In genomic region chr7:138089080-138089901, GRCh38 we compare ENCODE assay signal across 1 cellular context.
A peak's percentile ranks its signal among the peaks of the same experiment; 100 is the strongest.
TF ChIP-seq lines count a peak whose summit lies in the region.

No MANE protein-coding gene starts in this region.

TF ChIP-seq in HepG2, 621 proteins besides CTCF, POLR2A, EP300 and RAD21 (continued from another document and continues in another):
- TF ChIP-seq, protein P1, sequence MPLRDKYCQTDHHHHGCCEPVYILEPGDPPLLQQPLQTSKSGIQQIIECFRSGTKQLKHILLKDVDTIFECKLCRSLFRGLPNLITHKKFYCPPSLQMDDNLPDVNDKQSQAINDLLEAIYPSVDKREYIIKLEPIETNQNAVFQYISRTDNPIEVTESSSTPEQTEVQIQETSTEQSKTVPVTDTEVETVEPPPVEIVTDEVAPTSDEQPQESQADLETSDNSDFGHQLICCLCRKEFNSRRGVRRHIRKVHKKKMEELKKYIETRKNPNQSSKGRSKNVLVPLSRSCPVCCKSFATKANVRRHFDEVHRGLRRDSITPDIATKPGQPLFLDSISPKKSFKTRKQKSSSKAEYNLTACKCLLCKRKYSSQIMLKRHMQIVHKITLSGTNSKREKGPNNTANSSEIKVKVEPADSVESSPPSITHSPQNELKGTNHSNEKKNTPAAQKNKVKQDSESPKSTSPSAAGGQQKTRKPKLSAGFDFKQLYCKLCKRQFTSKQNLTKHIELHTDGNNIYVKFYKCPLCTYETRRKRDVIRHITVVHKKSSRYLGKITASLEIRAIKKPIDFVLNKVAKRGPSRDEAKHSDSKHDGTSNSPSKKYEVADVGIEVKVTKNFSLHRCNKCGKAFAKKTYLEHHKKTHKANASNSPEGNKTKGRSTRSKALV (CRISPR knock-in tag; IDR thresholded peaks at IDR 0.05), result no peak
- no peak for TF ChIP-seq TAF15 (IDR thresholded peaks at IDR 0.05; ENCODE audit: low read depth, low read length, poor library complexity, severe bottlenecking)
- TF ChIP-seq, protein P2, sequence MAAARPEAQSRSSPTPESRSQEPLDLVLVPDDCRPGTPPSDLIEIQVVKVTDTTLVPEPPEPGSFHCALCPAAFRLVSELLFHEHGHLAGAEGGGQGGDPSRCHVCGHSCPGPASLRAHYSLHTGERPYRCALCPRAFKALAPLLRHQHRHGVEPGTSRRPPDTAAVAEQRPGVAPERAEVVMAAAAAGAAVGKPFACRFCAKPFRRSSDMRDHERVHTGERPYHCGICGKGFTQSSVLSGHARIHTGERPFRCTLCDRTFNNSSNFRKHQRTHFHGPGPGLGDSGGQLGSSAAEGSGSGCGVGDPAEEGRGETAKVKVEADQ (CRISPR knock-in tag; IDR thresholded peaks at IDR 0.05; ENCODE audit: borderline replicate concordance), result no peak
- no peak; the same call in 1 of the 2 replicates for TF ChIP-seq HDAC1 (CRISPR knock-in tag; IDR thresholded peaks at IDR 0.05)
- TF ChIP-seq NR2F6 (IDR thresholded peaks at IDR 0.05), result peak; percentile 38
- TF ChIP-seq NR2F6 (CRISPR knock-in tag; IDR thresholded peaks at IDR 0.05), result peak; percentile 60; the same call in 1 of the 2 replicates
- TF ChIP-seq NAIF1 (CRISPR knock-in tag; IDR thresholded peaks at IDR 0.05; ENCODE audit: borderline replicate concordance), result no peak
- TF ChIP-seq ZFY (CRISPR knock-in tag; IDR thresholded peaks at IDR 0.05), result no peak
- no peak for TF ChIP-seq MTA3 (CRISPR knock-in tag; IDR thresholded peaks at IDR 0.05)
- no peak for TF ChIP-seq FOXC1 (CRISPR knock-in tag; IDR thresholded peaks at IDR 0.05; ENCODE audit: borderline replicate concordance)
- no peak for TF ChIP-seq ZFP36 (IDR thresholded peaks at IDR 0.05; ENCODE audit: borderline replicate concordance, low read depth, low read length, partially characterized antibody)
- TF ChIP-seq ZC3H4 (CRISPR knock-in tag; IDR thresholded peaks at IDR 0.05; ENCODE audit: borderline replicate concordance), result no peak
- no peak for TF ChIP-seq NFYC (CRISPR knock-in tag; IDR thresholded peaks at IDR 0.05)
- no peak for TF ChIP-seq SMARCC2 (IDR thresholded peaks at IDR 0.05)
- no peak for TF ChIP-seq ZNF572 (CRISPR knock-in tag; IDR thresholded peaks at IDR 0.05)
- TF ChIP-seq TRAFD1 (CRISPR knock-in tag; IDR thresholded peaks at IDR 0.05; ENCODE audit: borderline replicate concordance), result no peak
- no peak for TF ChIP-seq HMG20B (CRISPR knock-in tag; conservative IDR thresholded peaks at IDR 0.05)
- peak; percentile 81; the same call in 1 of the 2 replicates for TF ChIP-seq KDM1A (CRISPR knock-in tag; IDR thresholded peaks at IDR 0.05)
- no peak for TF ChIP-seq CC2D1A (CRISPR knock-in tag; IDR thresholded peaks at IDR 0.05)
- no peak for TF ChIP-seq PPARG (CRISPR knock-in tag; conservative IDR thresholded peaks at IDR 0.05)
- TF ChIP-seq SIX1 (CRISPR knock-in tag; IDR thresholded peaks at IDR 0.05; ENCODE audit: borderline replicate concordance), result 0 out of 2 replicates have a peak, but pooled peaks have one; percentile 20
- TF ChIP-seq GATAD1 (CRISPR knock-in tag; IDR thresholded peaks at IDR 0.05), result peak; percentile 50
- TF ChIP-seq, protein P3, sequence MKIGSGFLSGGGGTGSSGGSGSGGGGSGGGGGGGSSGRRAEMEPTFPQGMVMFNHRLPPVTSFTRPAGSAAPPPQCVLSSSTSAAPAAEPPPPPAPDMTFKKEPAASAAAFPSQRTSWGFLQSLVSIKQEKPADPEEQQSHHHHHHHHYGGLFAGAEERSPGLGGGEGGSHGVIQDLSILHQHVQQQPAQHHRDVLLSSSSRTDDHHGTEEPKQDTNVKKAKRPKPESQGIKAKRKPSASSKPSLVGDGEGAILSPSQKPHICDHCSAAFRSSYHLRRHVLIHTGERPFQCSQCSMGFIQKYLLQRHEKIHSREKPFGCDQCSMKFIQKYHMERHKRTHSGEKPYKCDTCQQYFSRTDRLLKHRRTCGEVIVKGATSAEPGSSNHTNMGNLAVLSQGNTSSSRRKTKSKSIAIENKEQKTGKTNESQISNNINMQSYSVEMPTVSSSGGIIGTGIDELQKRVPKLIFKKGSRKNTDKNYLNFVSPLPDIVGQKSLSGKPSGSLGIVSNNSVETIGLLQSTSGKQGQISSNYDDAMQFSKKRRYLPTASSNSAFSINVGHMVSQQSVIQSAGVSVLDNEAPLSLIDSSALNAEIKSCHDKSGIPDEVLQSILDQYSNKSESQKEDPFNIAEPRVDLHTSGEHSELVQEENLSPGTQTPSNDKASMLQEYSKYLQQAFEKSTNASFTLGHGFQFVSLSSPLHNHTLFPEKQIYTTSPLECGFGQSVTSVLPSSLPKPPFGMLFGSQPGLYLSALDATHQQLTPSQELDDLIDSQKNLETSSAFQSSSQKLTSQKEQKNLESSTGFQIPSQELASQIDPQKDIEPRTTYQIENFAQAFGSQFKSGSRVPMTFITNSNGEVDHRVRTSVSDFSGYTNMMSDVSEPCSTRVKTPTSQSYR (CRISPR knock-in tag; IDR thresholded peaks at IDR 0.05; ENCODE audit: borderline replicate concordance), result peak; percentile 56; the same call in 1 of the 2 replicates
- TF ChIP-seq TFDP1 (CRISPR knock-in tag; IDR thresholded peaks at IDR 0.05; ENCODE audit: borderline replicate concordance), result no peak
- TF ChIP-seq RORA (CRISPR knock-in tag; IDR thresholded peaks at IDR 0.05), result no peak
- TF ChIP-seq MTF1 (CRISPR knock-in tag; IDR thresholded peaks at IDR 0.05), result no peak
- TF ChIP-seq ZBTB37 (CRISPR knock-in tag; IDR thresholded peaks at IDR 0.05), result no peak
- TF ChIP-seq, protein P4, sequence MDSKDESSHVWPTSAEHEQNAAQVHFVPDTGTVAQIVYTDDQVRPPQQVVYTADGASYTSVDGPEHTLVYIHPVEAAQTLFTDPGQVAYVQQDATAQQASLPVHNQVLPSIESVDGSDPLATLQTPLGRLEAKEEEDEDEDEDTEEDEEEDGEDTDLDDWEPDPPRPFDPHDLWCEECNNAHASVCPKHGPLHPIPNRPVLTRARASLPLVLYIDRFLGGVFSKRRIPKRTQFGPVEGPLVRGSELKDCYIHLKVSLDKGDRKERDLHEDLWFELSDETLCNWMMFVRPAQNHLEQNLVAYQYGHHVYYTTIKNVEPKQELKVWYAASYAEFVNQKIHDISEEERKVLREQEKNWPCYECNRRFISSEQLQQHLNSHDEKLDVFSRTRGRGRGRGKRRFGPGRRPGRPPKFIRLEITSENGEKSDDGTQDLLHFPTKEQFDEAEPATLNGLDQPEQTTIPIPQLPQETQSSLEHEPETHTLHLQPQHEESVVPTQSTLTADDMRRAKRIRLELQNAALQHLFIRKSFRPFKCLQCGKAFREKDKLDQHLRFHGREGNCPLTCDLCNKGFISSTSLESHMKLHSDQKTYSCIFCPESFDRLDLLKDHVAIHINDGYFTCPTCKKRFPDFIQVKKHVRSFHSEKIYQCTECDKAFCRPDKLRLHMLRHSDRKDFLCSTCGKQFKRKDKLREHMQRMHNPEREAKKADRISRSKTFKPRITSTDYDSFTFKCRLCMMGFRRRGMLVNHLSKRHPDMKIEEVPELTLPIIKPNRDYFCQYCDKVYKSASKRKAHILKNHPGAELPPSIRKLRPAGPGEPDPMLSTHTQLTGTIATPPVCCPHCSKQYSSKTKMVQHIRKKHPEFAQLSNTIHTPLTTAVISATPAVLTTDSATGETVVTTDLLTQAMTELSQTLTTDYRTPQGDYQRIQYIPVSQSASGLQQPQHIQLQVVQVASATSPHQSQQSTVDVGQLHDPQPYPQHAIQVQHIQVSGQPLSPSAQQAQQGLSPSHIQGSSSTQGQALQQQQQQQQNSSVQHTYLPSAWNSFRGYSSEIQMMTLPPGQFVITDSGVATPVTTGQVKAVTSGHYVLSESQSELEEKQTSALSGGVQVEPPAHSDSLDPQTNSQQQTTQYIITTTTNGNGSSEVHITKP (CRISPR knock-in tag; IDR thresholded peaks at IDR 0.05; ENCODE audit: low read depth), result no peak
- peak; percentile 64; the same call in 1 of the 2 replicates for TF ChIP-seq MYPOP (CRISPR knock-in tag; IDR thresholded peaks at IDR 0.05)
- TF ChIP-seq, protein P5, sequence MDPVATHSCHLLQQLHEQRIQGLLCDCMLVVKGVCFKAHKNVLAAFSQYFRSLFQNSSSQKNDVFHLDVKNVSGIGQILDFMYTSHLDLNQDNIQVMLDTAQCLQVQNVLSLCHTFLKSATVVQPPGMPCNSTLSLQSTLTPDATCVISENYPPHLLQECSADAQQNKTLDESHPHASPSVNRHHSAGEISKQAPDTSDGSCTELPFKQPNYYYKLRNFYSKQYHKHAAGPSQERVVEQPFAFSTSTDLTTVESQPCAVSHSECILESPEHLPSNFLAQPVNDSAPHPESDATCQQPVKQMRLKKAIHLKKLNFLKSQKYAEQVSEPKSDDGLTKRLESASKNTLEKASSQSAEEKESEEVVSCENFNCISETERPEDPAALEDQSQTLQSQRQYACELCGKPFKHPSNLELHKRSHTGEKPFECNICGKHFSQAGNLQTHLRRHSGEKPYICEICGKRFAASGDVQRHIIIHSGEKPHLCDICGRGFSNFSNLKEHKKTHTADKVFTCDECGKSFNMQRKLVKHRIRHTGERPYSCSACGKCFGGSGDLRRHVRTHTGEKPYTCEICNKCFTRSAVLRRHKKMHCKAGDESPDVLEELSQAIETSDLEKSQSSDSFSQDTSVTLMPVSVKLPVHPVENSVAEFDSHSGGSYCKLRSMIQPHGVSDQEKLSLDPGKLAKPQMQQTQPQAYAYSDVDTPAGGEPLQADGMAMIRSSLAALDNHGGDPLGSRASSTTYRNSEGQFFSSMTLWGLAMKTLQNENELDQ (CRISPR knock-in tag; IDR thresholded peaks at IDR 0.05; ENCODE audit: borderline replicate concordance), result no peak
- TF ChIP-seq ZSCAN22 (CRISPR knock-in tag; IDR thresholded peaks at IDR 0.05), result no peak
- TF ChIP-seq, protein P6, sequence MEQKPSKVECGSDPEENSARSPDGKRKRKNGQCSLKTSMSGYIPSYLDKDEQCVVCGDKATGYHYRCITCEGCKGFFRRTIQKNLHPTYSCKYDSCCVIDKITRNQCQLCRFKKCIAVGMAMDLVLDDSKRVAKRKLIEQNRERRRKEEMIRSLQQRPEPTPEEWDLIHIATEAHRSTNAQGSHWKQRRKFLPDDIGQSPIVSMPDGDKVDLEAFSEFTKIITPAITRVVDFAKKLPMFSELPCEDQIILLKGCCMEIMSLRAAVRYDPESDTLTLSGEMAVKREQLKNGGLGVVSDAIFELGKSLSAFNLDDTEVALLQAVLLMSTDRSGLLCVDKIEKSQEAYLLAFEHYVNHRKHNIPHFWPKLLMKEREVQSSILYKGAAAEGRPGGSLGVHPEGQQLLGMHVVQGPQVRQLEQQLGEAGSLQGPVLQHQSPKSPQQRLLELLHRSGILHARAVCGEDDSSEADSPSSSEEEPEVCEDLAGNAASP (CRISPR knock-in tag; IDR thresholded peaks at IDR 0.05; ENCODE audit: borderline replicate concordance), result peak; percentile 67; the same call in 1 of the 2 replicates
